ENCODE assay signal across 22 cellular contexts in the genomic region with DNA sequence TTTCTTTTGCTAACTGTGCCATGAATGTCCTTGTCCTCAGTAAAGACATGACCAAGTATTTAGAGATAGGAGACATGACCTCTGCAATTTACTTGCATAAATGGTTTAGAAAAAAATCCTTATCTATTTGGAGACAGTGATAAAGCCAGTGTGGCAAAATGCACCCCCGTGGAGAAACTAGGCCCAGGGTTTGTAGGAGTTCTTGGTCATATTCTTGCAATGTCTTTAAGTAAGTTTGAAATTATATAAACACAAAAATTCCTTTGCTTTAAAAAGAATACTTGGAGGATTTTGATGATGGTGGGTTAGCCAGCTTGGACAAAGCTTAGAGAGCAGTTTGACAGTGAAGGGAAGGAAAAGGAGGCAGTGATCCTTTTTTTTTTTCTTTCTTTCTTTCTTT.
DNase-seq lines count a peak whose midpoint lies in the region; ATAC-seq and TF ChIP-seq lines count a peak whose summit lies in the region.
"Had no signal": no experiment of that assay in that cellular context is flagged by ENCODE, and none has a peak within 500 bp of the region (broad histone marks: within the 10 kb centered on the region; RNA-seq: fewer than 3 reads in every experiment).

No MANE protein-coding gene starts in this region.

- H3K27me3 ChIP-seq in mammary epithelial cell (ENCODE audit: insufficient read depth, low read length) (no peaks in the 10 kb centered on the region), mesendoderm (ENCODE audit: insufficient read depth, low read length, poor library complexity) (no peaks in the 10 kb centered on the region), tibial artery (no peaks in the 10 kb centered on the region)
- H3K27me3 ChIP-seq: colonic mucosa had no signal

- H3K79me1 ChIP-seq in mesendoderm (ENCODE audit: low read length): no peaks in the 10 kb centered on the region

- H3K36me3 Mint-ChIP-seq in MCF 10A (ENCODE audit: insufficient read depth, unreplicated experiment): no peaks in the 10 kb centered on the region
- H3K36me3 Mint-ChIP-seq: activated naive CD8-positive, alpha-beta T cell treated with anti-CD3 and anti-CD28 coated beads for 36 hours had no signal

- no peak overlapping the region for H2BK15ac ChIP-seq in mesendoderm (replicated peaks; ENCODE audit: low read depth)

- H3K36me3 ChIP-seq in mammary epithelial cell (ENCODE audit: insufficient read depth, low read length) (no peaks in the 10 kb centered on the region), mesendoderm (ENCODE audit: control insufficient read depth, insufficient read depth, low read length) (no peaks in the 10 kb centered on the region), tibial artery (no peaks in the 10 kb centered on the region)
- H3K36me3 ChIP-seq: colonic mucosa had no signal

- H3K56ac ChIP-seq in mesendoderm (ENCODE audit: low read length): no peak overlapping the region

- no peak overlapping the region for H3K23ac ChIP-seq in mesendoderm (ENCODE audit: low read length)

- H4K5ac ChIP-seq in mesendoderm (ENCODE audit: low read length): no peak overlapping the region

- H3K9me3 ChIP-seq in mammary epithelial cell (replicated peaks; ENCODE audit: insufficient read depth, low read length): no peaks in the 10 kb centered on the region
- H3K9me3 ChIP-seq in tibial artery: no peaks in the 10 kb centered on the region
- H3K9me3 ChIP-seq: colonic mucosa had no signal

- DNase-seq in MCF 10A (ENCODE audit: unreplicated experiment) (no peak), mammary epithelial cell (no peak), amniotic epithelial cell (ENCODE audit: low read depth) (peak; percentile 72), mesendoderm (peak; percentile 54), tibial artery (no peak), activated gamma-delta T cell treated with Interleukin-2 at 50 U/mL for 16 hours (no peak), AG08396 (ENCODE audit: low spot score) (no peak)
- DNase-seq: activated naive CD8-positive, alpha-beta T cell treated with anti-CD3 and anti-CD28 coated beads for 36 hours; activated T-cell treated with anti-CD3 and anti-CD28 coated beads, Interleukin-2, amount 50 U/mL, for 24 hours; colonic mucosa; DMS53; endodermal cell; head of caudate nucleus; NCI-H1092 treated with DMSO at 0.1 percent for 48 hours; NCI-H2081; NCI-H446; occipital lobe had no signal

- dilution Hi-C loops in mammary epithelial cell (cut with HindIII; ENCODE audit: low sequenced_read_pairs): no loop called here

- H3K4me2 ChIP-seq in mammary epithelial cell (ENCODE audit: insufficient read depth, low read depth, low read length): no peak overlapping the region
- H3K4me2 ChIP-seq in mesendoderm (ENCODE audit: low read length): no peak overlapping the region

- H4K8ac ChIP-seq in mesendoderm (ENCODE audit: low read depth, low read length): no peak overlapping the region

- H3K9ac ChIP-seq in mammary epithelial cell (ENCODE audit: insufficient read depth, low read length) (no peak overlapping the region), mesendoderm (ENCODE audit: low read length) (no peak overlapping the region)

- no peaks in the 10 kb centered on the region for H3K27me3 Mint-ChIP-seq in MCF 10A (ENCODE audit: insufficient read depth, unreplicated experiment)

- H4K20me1 ChIP-seq in mammary epithelial cell (ENCODE audit: insufficient read depth, low read length): no peaks in the 10 kb centered on the region

- no peak for ATAC-seq in GM18870 (IDR thresholded peaks at IDR 0.05; ENCODE audit: unreplicated experiment)
- ATAC-seq: GM12878 had no signal

- no peak overlapping the region for H2AFZ ChIP-seq in mammary epithelial cell (ENCODE audit: low read depth, low read length)

- H3K4me1 Mint-ChIP-seq in MCF 10A (ENCODE audit: insufficient read depth, unreplicated experiment): peaks cover 39% of the 10 kb centered on the region

- no peaks in the 10 kb centered on the region for H3K79me2 ChIP-seq in mammary epithelial cell (ENCODE audit: insufficient read depth, low read length)
- no peaks in the 10 kb centered on the region for H3K79me2 ChIP-seq in mesendoderm (ENCODE audit: control insufficient read depth, insufficient read depth, low read length)

- H3K18ac ChIP-seq in mesendoderm (ENCODE audit: low read length): no peak overlapping the region

- peak overlapping the region; percentile 55 for H3K27ac Mint-ChIP-seq in MCF 10A (ENCODE audit: low read depth, unreplicated experiment)
- H3K27ac Mint-ChIP-seq: activated naive CD8-positive, alpha-beta T cell treated with anti-CD3 and anti-CD28 coated beads for 36 hours; activated T-cell treated with anti-CD3 and anti-CD28 coated beads, Interleukin-2, amount 50 U/mL, for 24 hours; brain had no signal

- H3K4me1 ChIP-seq in mammary epithelial cell (ENCODE audit: insufficient read depth, low read length) (peaks cover 42% of the 10 kb centered on the region), mesendoderm (ENCODE audit: control insufficient read depth, low read depth, low read length) (peaks cover 4% of the 10 kb centered on the region), tibial artery (peaks cover 0 to 54% (median 24%) of the 10 kb centered on the region in 4 donors)
- H3K4me1 ChIP-seq: colonic mucosa had no signal

- no peak overlapping the region for H3K4ac ChIP-seq in mesendoderm (ENCODE audit: low read depth, low read length)

- no peak overlapping the region for H3K27ac ChIP-seq in mammary epithelial cell (ENCODE audit: insufficient read depth, low read depth, low read length)
- no peak overlapping the region for H3K27ac ChIP-seq in mesendoderm (ENCODE audit: low read depth, low read length)
- H3K27ac ChIP-seq in tibial artery: peak overlapping the region; percentile 39 to 82
- H3K27ac ChIP-seq: C4-2B, colonic mucosa, SK-N-MC had no signal

- no peak overlapping the region for H2AK5ac ChIP-seq in mesendoderm (ENCODE audit: low read length)

- 87% methylated on average over 1 of the region's 1 CpG for WGBS in mammary epithelial cell (ENCODE audit: low coverage, missing lambda C conversion rate)
- no CpG with 5 or more reads among the region's 1 CpG for WGBS in mesendoderm (ENCODE audit: extremely low coverage, insufficient coverage, low lambda C conversion rate)

- no peak overlapping the region for H3K4me3 ChIP-seq in mammary epithelial cell (replicated peaks in 1 of 3; ENCODE audit: insufficient read depth in 1 of 3, low read depth in 2 of 3, low read length in 3 of 3)
- H3K4me3 ChIP-seq in mesendoderm (ENCODE audit: low read length): no peak overlapping the region
- H3K4me3 ChIP-seq in tibial artery: no peak overlapping the region
- H3K4me3 ChIP-seq: colonic mucosa, GM12878, SK-N-MC had no signal

- no peak overlapping the region for H2BK5ac ChIP-seq in mesendoderm (ENCODE audit: low read length)

- no peak for TF ChIP-seq CTCF in MCF 10A (IDR thresholded peaks at IDR 0.05; ENCODE audit: unreplicated experiment)
- no peak for TF ChIP-seq CTCF in mammary epithelial cell (conservative IDR thresholded peaks at IDR 0.05 in 1 of 2, IDR thresholded peaks at IDR 0.05 in 1 of 2; ENCODE audit: extremely low read depth in 1 of 2, insufficient read depth in 1 of 2, low read depth in 1 of 2, low read length in 2 of 2)
- TF ChIP-seq CTCF in tibial artery (IDR thresholded peaks at IDR 0.05): no peak

- CTCF ChIA-PET in MCF 10A (lab: Yijun Ruan, JAX) (no interaction called here), mammary epithelial cell (lab: Charles Lee; ENCODE audit: low non-redundant PET) (no interaction called here)

- peak overlapping the region; percentile 69 for H2BK120ac ChIP-seq in mesendoderm (ENCODE audit: low read depth, low read length)

- in situ Hi-C loops in mammary epithelial cell (cut with MboI; ENCODE audit: low sequenced_read_pairs in 2 of 2): no loop called here

- POLR2A ChIA-PET in MCF 10A (lab: Yijun Ruan, JAX): interaction anchor here (1.6 kb wide), 1 partner anchor 12 kb away, joined by 5 read pairs; no protein-coding TSS in a partner anchor

- BruUV-seq in MCF 10A (replicated peaks; lab: Mats Ljungman, UMichigan): no TSS peak
- no TSS peak for BruUV-seq in mammary epithelial cell (replicated peaks; lab: Mats Ljungman, UMichigan)

- no peaks in the 10 kb centered on the region for H3K9me3 Mint-ChIP-seq in MCF 10A (ENCODE audit: unreplicated experiment)
- H3K9me3 Mint-ChIP-seq: activated naive CD8-positive, alpha-beta T cell treated with anti-CD3 and anti-CD28 coated beads for 36 hours; activated T-cell treated with anti-CD3 and anti-CD28 coated beads, Interleukin-2, amount 50 U/mL, for 24 hours; endodermal cell had no signal

- intact Hi-C loops in MCF 10A (cut with micrococcal nuclease) (no loop called here), mammary epithelial cell (cut with micrococcal nuclease) (no loop called here), tibial artery (cut with DNase I; ENCODE audit: low total_unique reads) (loop anchor here (10.0 kb wide), 1 partner anchor 99 kb away; the partner anchor contains the start of gene SLC45A1)

- H3K4me3 Mint-ChIP-seq in MCF 10A (ENCODE audit: unreplicated experiment): no peak overlapping the region
- H3K4me3 Mint-ChIP-seq: activated T-cell treated with anti-CD3 and anti-CD28 coated beads, Interleukin-2, amount 50 U/mL, for 24 hours had no signal

Comparison
In these comparisons a context has a peak if more than half of its experiments do, and no peak if none do; other contexts are left out.
1. DNase-seq: peak in amniotic epithelial cell (single experiment) and mesendoderm (single experiment); none in MCF 10A (single experiment), mammary epithelial cell (single experiment), tibial artery (0 of 2), activated gamma-delta T cell treated with Interleukin-2 at 50 U/mL for 16 hours (single experiment) and AG08396 (single experiment).
2. H3K27ac ChIP-seq: peak in tibial artery (2 of 2); none in mammary epithelial cell (single experiment) and mesendoderm (single experiment).